In the genomic region with DNA sequence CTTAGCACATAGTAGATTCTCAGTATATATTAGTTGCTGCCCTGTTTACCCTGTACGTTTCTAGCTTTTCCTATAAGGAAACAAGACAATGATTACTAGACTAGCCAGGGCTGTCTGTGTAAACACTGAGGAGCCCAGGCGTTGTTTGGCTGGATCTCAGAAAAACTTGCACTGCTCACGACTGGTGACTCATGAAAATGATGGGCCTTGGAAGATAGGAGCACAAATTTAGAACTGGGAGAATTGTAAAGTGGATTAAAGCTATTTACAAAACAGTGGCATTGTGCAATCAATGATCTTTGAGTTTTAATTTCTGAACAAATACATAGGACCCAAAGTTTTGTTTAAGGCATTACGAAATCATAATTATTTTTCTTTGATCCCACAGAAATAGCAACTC, we compare ENCODE assay signal across 9 cellular contexts.
A peak's percentile ranks its signal among the peaks of the same experiment; 100 is the strongest.
DNase-seq lines count a peak whose midpoint lies in the region; ATAC-seq, FAIRE-seq and TF ChIP-seq lines count a peak whose summit lies in the region.
"Had no signal": no experiment of that assay in that cellular context is flagged by ENCODE, and none has a peak within 500 bp of the region (broad histone marks: within the 10 kb centered on the region; RNA-seq: fewer than 3 reads in every experiment).

No MANE protein-coding gene starts in this region.

- no peak for ATAC-seq in HG03097 (IDR thresholded peaks at IDR 0.05; ENCODE audit: low FRiP score, unreplicated experiment)

- DNase-seq in DMS53 (lab: John Stamatoyannopoulos, UW) (peak; percentile 74), amniotic epithelial cell (ENCODE audit: low read depth) (peak; percentile 91), left ventricle myocardium inferior (peak; percentile 22), renal cortical epithelial cell (ENCODE audit: low read depth) (peak; percentile 62), iPS-NIHi11 (ENCODE audit: low spot score) (no peak), GM12891 (ENCODE audit: insufficient read length, low spot score) (no peak), T-helper 1 cell (no peak)
- DNase-seq: naive B cell had no signal

- H3K36me3 ChIP-seq in left ventricle myocardium inferior, result no peaks in the 10 kb centered on the region

- TF ChIP-seq POLR2A in GM12891 (IDR thresholded peaks at IDR 0.05; ENCODE audit: low read depth, low read length), result no peak

- intact Hi-C loops in left ventricle myocardium inferior (cut with micrococcal nuclease), result no loop called here

- H3K4me3 ChIP-seq in left ventricle myocardium inferior, result no peak overlapping the region

- H3K27me3 ChIP-seq in left ventricle myocardium inferior (ENCODE audit: low read depth), result no peaks in the 10 kb centered on the region

- H3K27ac ChIP-seq in left ventricle myocardium inferior (replicated peaks), result peak overlapping the region; percentile 49

- TF ChIP-seq CTCF in left ventricle myocardium inferior (IDR thresholded peaks at IDR 0.05; ENCODE audit: borderline replicate concordance), result no peak

- H3K4me1 ChIP-seq in left ventricle myocardium inferior, result peaks cover 14% of the 10 kb centered on the region

- FAIRE-seq in GM12891 (lab: Jason Lieb, UNC), result no peak

- H3K9me3 ChIP-seq in left ventricle myocardium inferior (replicated peaks), result no peaks in the 10 kb centered on the region

TF ChIP-seq in GM12891, 5 proteins besides CTCF, POLR2A, EP300 and RAD21:
- TF ChIP-seq SPI1 (IDR thresholded peaks at IDR 0.05; ENCODE audit: low read depth, low read length) (no peak), POLR2AphosphoS5 (IDR thresholded peaks at IDR 0.05; ENCODE audit: low read depth, low read length) (no peak), POU2F2 (IDR thresholded peaks at IDR 0.05; ENCODE audit: low read depth, low read length) (no peak), PAX5 (IDR thresholded peaks at IDR 0.05; ENCODE audit: insufficient read depth, low read length, severe bottlenecking) (no peak), TAF1 (IDR thresholded peaks at IDR 0.05; ENCODE audit: low read depth, low read length) (no peak)
TF ChIP-seq in GM12891: peak in this region for 0.

Comparison
In these comparisons a context has a peak if more than half of its experiments do, and no peak if none do; other contexts are left out.
1. DNase-seq: peak in DMS53 (single experiment), amniotic epithelial cell (single experiment), left ventricle myocardium inferior (single experiment) and renal cortical epithelial cell (single experiment); none in iPS-NIHi11 (single experiment), GM12891 (single experiment) and T-helper 1 cell (0 of 5).